In genomic region chr5:68544656-68545565, GRCh38 we compare ENCODE assay signal across 17 cellular contexts.
DNase-seq lines count a peak whose midpoint lies in the region; ATAC-seq and TF ChIP-seq lines count a peak whose summit lies in the region.
"Had no signal": no experiment of that assay in that cellular context is flagged by ENCODE, and none has a peak within 500 bp of the region (broad histone marks: within the 10 kb centered on the region; RNA-seq: fewer than 3 reads in every experiment).

No MANE protein-coding gene starts in this region.

- H3K27ac ChIP-seq in colonic mucosa, result no peak overlapping the region
- peak overlapping the region; percentile 54 for H3K27ac ChIP-seq in muscle layer of colon (ENCODE audit: low read depth, low read length)
- H3K27ac ChIP-seq: gastroesophageal sphincter, KMS-11, tibial artery had no signal

- no peaks in the 10 kb centered on the region for H3K4me1 ChIP-seq in colonic mucosa
- peaks cover 12% of the 10 kb centered on the region for H3K4me1 ChIP-seq in muscle layer of colon (ENCODE audit: insufficient read depth, low read length)
- H3K4me1 ChIP-seq: gastroesophageal sphincter had no signal

- H3K27me3 ChIP-seq in BJ (ENCODE audit: control insufficient read depth, insufficient read depth, low read length) (no peaks in the 10 kb centered on the region), colonic mucosa (no peaks in the 10 kb centered on the region), muscle layer of colon (ENCODE audit: control insufficient read depth in 1 of 2, insufficient read depth in 2 of 2, low read length in 2 of 2) (no peaks in the 10 kb centered on the region)
- H3K27me3 ChIP-seq: gastroesophageal sphincter, sigmoid colon, tibial artery had no signal

- ATAC-seq in GM18498 (IDR thresholded peaks at IDR 0.05; ENCODE audit: unreplicated experiment), result no peak
- ATAC-seq: gastroesophageal sphincter had no signal

- H3K9ac ChIP-seq in colonic mucosa (ENCODE audit: low read depth in 2 of 2, low read length in 2 of 2) (no peak overlapping the region), muscle layer of colon (ENCODE audit: low read length) (no peak overlapping the region)
- H3K9ac ChIP-seq: KMS-11 had no signal

- CTCF ChIA-PET in BJ (lab: Yijun Ruan, JAX), result interaction anchor here (1.0 to 1.6 kb wide), 3 partner anchors 11 to 259 kb away, joined by 3 read pairs; no protein-coding TSS in a partner anchor

- TF ChIP-seq CTCF in BJ (IDR thresholded peaks at IDR 0.05; ENCODE audit: insufficient read depth, low read depth, low read length) (no peak), colonic mucosa (IDR thresholded peaks at IDR 0.05) (no peak)

- no peak overlapping the region for H3K4me3 ChIP-seq in BJ (ENCODE audit: low read depth, low read length)
- H3K4me3 ChIP-seq in colonic mucosa, result no peak overlapping the region
- no peak overlapping the region for H3K4me3 ChIP-seq in muscle layer of colon (ENCODE audit: low read depth in 1 of 2, low read length in 2 of 2)
- H3K4me3 ChIP-seq: gastroesophageal sphincter, lung, sigmoid colon, tibial artery had no signal

- POLR2A ChIA-PET in BJ (lab: Charles Lee), result interaction anchor here (0.6 kb wide), 2 partner anchors 18 to 30 kb away, joined by 3 to 4 read pairs; no protein-coding TSS in a partner anchor

- no peaks in the 10 kb centered on the region for H3K9me3 ChIP-seq in colonic mucosa
- no peaks in the 10 kb centered on the region for H3K9me3 ChIP-seq in muscle layer of colon (ENCODE audit: low read length)
- H3K9me3 ChIP-seq: gastroesophageal sphincter, sigmoid colon, tibial artery had no signal

- H3K36me3 ChIP-seq in BJ (ENCODE audit: control insufficient read depth, insufficient read depth, low read length) (no peaks in the 10 kb centered on the region), colonic mucosa (no peaks in the 10 kb centered on the region), muscle layer of colon (ENCODE audit: insufficient read depth, low read length) (no peaks in the 10 kb centered on the region)
- H3K36me3 ChIP-seq: gastroesophageal sphincter, sigmoid colon, tibial artery had no signal

- peak; percentile 31 for DNase-seq in BJ (ENCODE audit: low read depth)
- peak; percentile 64 for DNase-seq in LHCN-M2 (ENCODE audit: low read depth)
- DNase-seq in colonic mucosa, result peak; percentile 36
- no peak for DNase-seq in cerebellar cortex (ENCODE audit: low spot score)
- DNase-seq in NCI-H187 treated with DMSO at 0.1 percent for 48 hours (lab: John Stamatoyannopoulos, UW), result no peak
- no peak for DNase-seq in NCI-H2107 (lab: John Stamatoyannopoulos, UW)
- DNase-seq: activated CD4-positive, alpha-beta T cell treated with anti-CD3 and anti-CD28 coated beads, Interleukin-2, amount 10 ng/mL, durations not matched to agents 24 days and 14 days; activated effector memory CD4-positive, alpha-beta T cell treated with Interleukin-2 at 50 U/mL for 16 hours; CD4-positive, CD25-positive, alpha-beta regulatory T cell; NCI-H774; sigmoid colon; tibial artery had no signal

- intact Hi-C loops in colonic mucosa (cut with DNase I), result no loop called here

Comparison
In these comparisons a context has a peak if more than half of its experiments do, and no peak if none do; other contexts are left out.
1. DNase-seq: peak in BJ (single experiment), LHCN-M2 (single experiment) and colonic mucosa (single experiment); none in cerebellar cortex (single experiment), NCI-H187 treated with DMSO at 0.1 percent for 48 hours (single experiment) and NCI-H2107 (single experiment).